In genomic region chr22:37148031-37148651, GRCh38 we compare ENCODE assay signal across 16 cellular contexts. TPM values are rescaled to one million over a fixed set of nuclear protein-coding genes. Genes with fewer than 3 reads are reported as not detected.
DNase-seq lines count a peak whose midpoint lies in the region; ATAC-seq and TF ChIP-seq lines count a peak whose summit lies in the region.
"Had no signal": no experiment of that assay in that cellular context is flagged by ENCODE, and none has a peak within 500 bp of the region (broad histone marks: within the 10 kb centered on the region; RNA-seq: fewer than 3 reads in every experiment).

No MANE protein-coding gene starts in this region.

- H3K9me3 Mint-ChIP-seq in nephron progenitor cell = peaks cover 22% of the 10 kb centered on the region
- H3K9me3 Mint-ChIP-seq: dendritic cell treated with granulocyte-macrophage colony-stimulating factor and Interleukin-4, amounts not matched to agents 40 ng/mL and 50 ng/mL, for 4 days had no signal

- peaks cover 26% of the 10 kb centered on the region for H3K27me3 Mint-ChIP-seq in nephron progenitor cell (ENCODE audit: low read depth, poor library complexity)

- H3K9me3 ChIP-seq in Peyer's patch (no peaks in the 10 kb centered on the region), mononuclear cell (ENCODE audit: low read depth, low read length) (no peaks in the 10 kb centered on the region)

- ATAC-seq in HG02981 (IDR thresholded peaks at IDR 0.05; ENCODE audit: unreplicated experiment) (no peak), sciatic nerve (no peak)

- H3K4me1 Mint-ChIP-seq in nephron progenitor cell = peaks cover 34% of the 10 kb centered on the region

- peak; percentile 43 for TF ChIP-seq CTCF in GM10266 (IDR thresholded peaks at IDR 0.05; ENCODE audit: control insufficient read depth, insufficient read depth, low read depth, missing control alignments)
- TF ChIP-seq CTCF in Peyer's patch (IDR thresholded peaks at IDR 0.05) = peak in 1 of 6 experiments; percentile 2
- no peak for TF ChIP-seq CTCF in nephron progenitor cell (IDR thresholded peaks at IDR 0.05)

- TF ChIP-seq POLR2A in Peyer's patch (IDR thresholded peaks at IDR 0.05) = no peak

- H3K4me3 ChIP-seq in Peyer's patch = peak overlapping the region; percentile 6 to 44 (median 36)
- peak overlapping the region; percentile 57 for H3K4me3 ChIP-seq in mononuclear cell (ENCODE audit: low read length)
- H3K4me3 ChIP-seq: right atrium auricular region had no signal

- intact Hi-C loops in sciatic nerve (cut with DNase I) = no loop called here

- no peak overlapping the region for H3K27ac Mint-ChIP-seq in nephron progenitor cell
- H3K27ac Mint-ChIP-seq: dendritic cell treated with granulocyte-macrophage colony-stimulating factor and Interleukin-4, amounts not matched to agents 40 ng/mL and 50 ng/mL, for 4 days had no signal

- no peak for DNase-seq in GM10266 (ENCODE audit: extremely low spot score)
- DNase-seq in Peyer's patch = peak in 1 of 3 donors; percentile 33
- peak; percentile 49 for DNase-seq in activated naive CD4-positive, alpha-beta T cell treated with Interleukin-2 at 50 U/mL for 16 hours
- no peak for DNase-seq in nephron progenitor cell
- DNase-seq in sciatic nerve (ENCODE audit: low spot score) = no peak
- no peak for DNase-seq in NCI-H446 (lab: John Stamatoyannopoulos, UW)
- DNase-seq: Calu3, glutamatergic neuron, GOT3, NCI-H526 had no signal

- H3K27ac ChIP-seq in Peyer's patch = peak overlapping the region in 3 of 4 donors; percentile 8 to 76 (median 75)
- H3K27ac ChIP-seq: right atrium auricular region had no signal

- H3K27me3 ChIP-seq in Peyer's patch = no peaks in the 10 kb centered on the region
- no peaks in the 10 kb centered on the region for H3K27me3 ChIP-seq in mononuclear cell (ENCODE audit: insufficient read depth, low read length)
- H3K27me3 ChIP-seq: right atrium auricular region had no signal

- H3K4me1 ChIP-seq in Peyer's patch = peaks cover 0 to 12% (median 0%) of the 10 kb centered on the region in 4 donors
- H3K4me1 ChIP-seq in mononuclear cell (ENCODE audit: insufficient read depth, low read length) = peaks cover 21% of the 10 kb centered on the region

- no peak overlapping the region for H3K4me3 Mint-ChIP-seq in nephron progenitor cell
- H3K4me3 Mint-ChIP-seq: dendritic cell treated with granulocyte-macrophage colony-stimulating factor and Interleukin-4, amounts not matched to agents 40 ng/mL and 50 ng/mL, for 4 days had no signal

- no peaks in the 10 kb centered on the region for H3K36me3 ChIP-seq in Peyer's patch
- H3K36me3 ChIP-seq: right atrium auricular region had no signal

- H3K36me3 Mint-ChIP-seq in nephron progenitor cell (ENCODE audit: low read depth) = peaks cover 5% of the 10 kb centered on the region

RNA-seq across cellular contexts. Expression of gene IL2RB, which starts 1.6 kb away (rescaled TPM):
- 1 to 10 TPM; 1.5 to 7.0 (median 5.0) TPM for total RNA-seq in Peyer's patch
- total RNA-seq in mononuclear cell = 26.9 TPM
- 3.7 TPM for total RNA-seq in sciatic nerve
- total RNA-seq: Calu3 had no signal

RNA-seq across cellular contexts. Expression of gene TMPRSS6, which starts 38.6 kb away (rescaled TPM):
- total RNA-seq in Peyer's patch (under 1 TPM in 2 of 4 donors, not detected in 2; 0.27 to 0.88 TPM), mononuclear cell (under 0.01 TPM), sciatic nerve (not detected)
- total RNA-seq: Calu3, M059J, mesenteric fat pad, right atrium auricular region had no signal

RNA-seq across cellular contexts. Expression of gene C1QTNF6, which starts 39.9 kb away (rescaled TPM):
- total RNA-seq in Peyer's patch (1 to 10 TPM; 3.9 to 9.4 (median 5.9) TPM), mononuclear cell (1.4 TPM), sciatic nerve (7.8 TPM)
